6 cellular contexts compared by ENCODE assay signal in the genomic region with DNA sequence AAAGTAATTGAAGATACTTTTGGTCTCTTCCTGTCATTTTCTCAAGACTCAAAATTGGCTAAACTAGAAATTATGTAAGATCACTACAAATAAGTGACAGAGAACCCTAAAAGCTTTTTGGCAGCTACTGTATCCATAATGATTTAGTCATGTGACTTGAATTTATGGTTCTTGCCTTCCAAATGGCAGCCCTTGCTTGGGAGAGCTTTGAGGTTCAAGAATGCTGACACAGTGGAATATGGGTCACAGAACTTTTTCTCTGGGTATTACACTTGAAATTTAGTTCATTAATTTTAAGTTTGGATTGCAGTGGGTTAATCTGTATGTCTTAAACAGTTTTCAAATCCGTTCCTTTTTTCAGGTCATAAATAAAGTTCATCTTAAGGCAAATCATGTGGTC.
"Had no signal": no experiment of that assay in that cellular context is flagged by ENCODE, and none has a peak within 500 bp of the region (broad histone marks: within the 10 kb centered on the region; RNA-seq: fewer than 3 reads in every experiment).

No MANE protein-coding gene starts in this region.

- FAIRE-seq: HTR-8/SVneo had no signal

- H3K4me2 ChIP-seq: KMS-11 had no signal

- H3K9ac ChIP-seq: KMS-11 had no signal

- DNase-seq: Karpas-422, KBM-7, KG1 had no signal

- H3K27ac ChIP-seq: HL-60, KMS-11 had no signal
